Comparison of ENCODE assay signal across 14 cellular contexts in the genomic region with DNA sequence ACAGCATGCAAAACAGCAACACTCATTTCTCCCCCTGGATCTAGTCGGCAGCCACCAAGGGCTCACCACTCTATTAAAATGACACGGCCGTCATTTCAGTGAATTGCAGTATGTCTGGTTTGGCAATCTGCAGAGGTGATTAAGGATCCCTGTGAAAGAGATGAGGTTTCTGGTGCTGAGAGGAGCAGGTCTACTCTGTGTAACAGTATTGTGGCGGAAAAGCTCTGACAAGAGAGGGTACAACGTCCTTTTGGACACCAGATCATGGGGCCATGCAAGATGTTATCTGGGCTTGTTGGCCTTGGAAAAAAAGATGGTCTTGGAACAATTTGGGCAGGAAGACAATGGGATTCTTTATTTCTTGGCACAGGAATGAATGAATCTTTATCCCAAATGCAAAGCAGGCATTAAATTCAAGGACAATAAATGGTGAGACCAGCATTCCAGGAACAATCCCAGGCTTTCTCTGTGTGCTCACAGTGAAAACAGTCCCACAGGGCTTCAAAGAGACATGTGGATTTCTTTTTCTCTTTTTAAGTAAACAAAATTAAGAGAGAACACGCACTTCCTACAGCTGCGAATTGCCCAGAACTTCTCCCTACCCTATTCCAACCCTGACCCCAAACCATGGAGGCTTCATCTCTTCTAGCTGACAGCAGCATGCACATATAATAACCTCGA. TPM values are rescaled to one million over a fixed set of nuclear protein-coding genes. Genes with fewer than 3 reads are reported as not detected.
DNase-seq lines count a peak whose midpoint lies in the region; ATAC-seq and TF ChIP-seq lines count a peak whose summit lies in the region.
"Had no signal": no experiment of that assay in that cellular context is flagged by ENCODE, and none has a peak within 500 bp of the region (broad histone marks: within the 10 kb centered on the region; RNA-seq: fewer than 3 reads in every experiment).

No MANE protein-coding gene starts in this region.

- peak overlapping the region in 3 of 4 donors; percentile 12 to 57 (median 20) for H3K27ac ChIP-seq in tibial nerve
- H3K27ac ChIP-seq: cardiac muscle cell, SJCRH30 had no signal

- peaks cover 24% of the 10 kb centered on the region for H3K4me1 Mint-ChIP-seq in brain
- peaks cover 18% of the 10 kb centered on the region for H3K4me1 Mint-ChIP-seq in nephron progenitor cell
- no peaks in the 10 kb centered on the region for H3K4me1 Mint-ChIP-seq in stimulated activated naive B cell treated with anti-CD40 and anti-IgM and Interleukin-4, amounts not matched to agents 10 μg/mL and 1 μg/mL and 100 μg/mL, for 72 hours
- H3K4me1 Mint-ChIP-seq: activated naive CD4-positive, alpha-beta T cell treated with anti-CD3 and anti-CD28 coated beads, Interleukin-2, amount 10 ng/mL, durations not matched to agents 7 days and 5 days had no signal

- H3K4me3 ChIP-seq in tibial nerve = no peak overlapping the region
- H3K4me3 ChIP-seq: cardiac muscle cell, SJCRH30, uterus had no signal

- H3K27ac Mint-ChIP-seq in brain (peak overlapping the region in 3 of 5 experiments; percentile 15 to 86 (median 77)), nephron progenitor cell (peak overlapping the region; percentile 55)
- H3K27ac Mint-ChIP-seq in stimulated activated naive B cell treated with anti-CD40 and anti-IgM and Interleukin-4, amounts not matched to agents 10 μg/mL and 1 μg/mL and 100 μg/mL, for 72 hours = no peak overlapping the region
- H3K27ac Mint-ChIP-seq: activated naive CD4-positive, alpha-beta T cell treated with anti-CD3 and anti-CD28 coated beads, Interleukin-2, amount 10 ng/mL, durations not matched to agents 7 days and 5 days; CD14-positive monocyte had no signal

- TF ChIP-seq EP300 in tibial nerve (IDR thresholded peaks at IDR 0.05) = no peak

- TF ChIP-seq CTCF in brain (conservative IDR thresholded peaks at IDR 0.05) (no peak), nephron progenitor cell (IDR thresholded peaks at IDR 0.05) (no peak), tibial nerve (IDR thresholded peaks at IDR 0.05) (no peak)

- no peak overlapping the region for H3K4me3 Mint-ChIP-seq in brain
- H3K4me3 Mint-ChIP-seq in nephron progenitor cell = no peak overlapping the region
- no peak overlapping the region for H3K4me3 Mint-ChIP-seq in stimulated activated naive B cell treated with anti-CD40 and anti-IgM and Interleukin-4, amounts not matched to agents 10 μg/mL and 1 μg/mL and 100 μg/mL, for 72 hours
- H3K4me3 Mint-ChIP-seq: activated naive CD4-positive, alpha-beta T cell treated with anti-CD3 and anti-CD28 coated beads, Interleukin-2, amount 10 ng/mL, durations not matched to agents 7 days and 5 days; CD14-positive monocyte had no signal

- H3K9me3 ChIP-seq in tibial nerve = no peaks in the 10 kb centered on the region
- H3K9me3 ChIP-seq: SJCRH30, uterus had no signal

- H3K36me3 Mint-ChIP-seq in brain (no peaks in the 10 kb centered on the region), nephron progenitor cell (ENCODE audit: low read depth) (no peaks in the 10 kb centered on the region)
- no peaks in the 10 kb centered on the region for H3K36me3 Mint-ChIP-seq in stimulated activated naive B cell treated with anti-CD40 and anti-IgM and Interleukin-4, amounts not matched to agents 10 μg/mL and 1 μg/mL and 100 μg/mL, for 72 hours
- H3K36me3 Mint-ChIP-seq: activated naive CD4-positive, alpha-beta T cell treated with anti-CD3 and anti-CD28 coated beads, Interleukin-2, amount 10 ng/mL, durations not matched to agents 7 days and 5 days; CD14-positive monocyte had no signal

- H3K27me3 ChIP-seq in tibial nerve = no peaks in the 10 kb centered on the region
- H3K27me3 ChIP-seq: cardiac muscle cell, SJCRH30, uterus had no signal

- H3K36me3 ChIP-seq in tibial nerve = no peaks in the 10 kb centered on the region
- H3K36me3 ChIP-seq: cardiac muscle cell, SJCRH30, uterus had no signal

- ATAC-seq in stimulated activated naive B cell treated with anti-CD40 and anti-IgM and Interleukin-4, amounts not matched to agents 10 μg/mL and 1 μg/mL and 100 μg/mL, for 72 hours (replicated peaks) = no peak
- ATAC-seq in GM21737 (IDR thresholded peaks at IDR 0.05; ENCODE audit: unreplicated experiment) = no peak

- DNase-seq in foreskin melanocyte (peak; percentile 93), nephron progenitor cell (no peak), tibial nerve (ENCODE audit: low spot score in 2 of 2) (no peak), NCI-H2196 (lab: John Stamatoyannopoulos, UW; ENCODE audit: unreplicated experiment) (no peak)
- DNase-seq in stimulated activated naive B cell treated with anti-CD40 and anti-IgM and Interleukin-4, amounts not matched to agents 10 μg/mL and 1 μg/mL and 100 μg/mL, for 72 hours = no peak
- DNase-seq: activated naive CD4-positive, alpha-beta T cell treated with anti-CD3 and anti-CD28 coated beads, Interleukin-2, amount 10 ng/mL, durations not matched to agents 7 days and 5 days; NCI-H2029 treated with DMSO at 0.1 percent for 48 hours; uterus had no signal

- H3K4me1 ChIP-seq in tibial nerve = peaks cover 0 to 29% (median 8%) of the 10 kb centered on the region in 4 donors
- H3K4me1 ChIP-seq: uterus had no signal

- TF ChIP-seq POLR2A in tibial nerve (IDR thresholded peaks at IDR 0.05) = no peak

- H3K27me3 Mint-ChIP-seq in brain = no peaks in the 10 kb centered on the region
- H3K27me3 Mint-ChIP-seq in nephron progenitor cell (ENCODE audit: low read depth, poor library complexity) = peaks cover 2% of the 10 kb centered on the region
- H3K27me3 Mint-ChIP-seq in stimulated activated naive B cell treated with anti-CD40 and anti-IgM and Interleukin-4, amounts not matched to agents 10 μg/mL and 1 μg/mL and 100 μg/mL, for 72 hours = peaks cover 4 to 6% of the 10 kb centered on the region in 2 donors

- H3K9me3 Mint-ChIP-seq in brain = peaks cover 0 to 2% (median 0%) of the 10 kb centered on the region in 5 experiments
- no peaks in the 10 kb centered on the region for H3K9me3 Mint-ChIP-seq in nephron progenitor cell
- H3K9me3 Mint-ChIP-seq in stimulated activated naive B cell treated with anti-CD40 and anti-IgM and Interleukin-4, amounts not matched to agents 10 μg/mL and 1 μg/mL and 100 μg/mL, for 72 hours = no peaks in the 10 kb centered on the region
- H3K9me3 Mint-ChIP-seq: activated naive CD4-positive, alpha-beta T cell treated with anti-CD3 and anti-CD28 coated beads, Interleukin-2, amount 10 ng/mL, durations not matched to agents 7 days and 5 days had no signal

- WGBS in tibial nerve, 2 donors = 40% methylated on average over 8 of the region's 8 CpGs

RNA-seq across cellular contexts. Expression of a gene that starts 33.7 kb away (rescaled TPM):
- polyA plus RNA-seq in brain (ENCODE audit: insufficient read depth, low read depth, low replicate concordance) = not detected
- not detected for total RNA-seq in tibial nerve
- total RNA-seq: cardiac muscle cell, HT1080, SJCRH30 had no signal
- polyA plus RNA-seq: cardiac muscle cell, CD14-positive monocyte had no signal
